1 cellular context compared by ENCODE assay signal in the genomic region with DNA sequence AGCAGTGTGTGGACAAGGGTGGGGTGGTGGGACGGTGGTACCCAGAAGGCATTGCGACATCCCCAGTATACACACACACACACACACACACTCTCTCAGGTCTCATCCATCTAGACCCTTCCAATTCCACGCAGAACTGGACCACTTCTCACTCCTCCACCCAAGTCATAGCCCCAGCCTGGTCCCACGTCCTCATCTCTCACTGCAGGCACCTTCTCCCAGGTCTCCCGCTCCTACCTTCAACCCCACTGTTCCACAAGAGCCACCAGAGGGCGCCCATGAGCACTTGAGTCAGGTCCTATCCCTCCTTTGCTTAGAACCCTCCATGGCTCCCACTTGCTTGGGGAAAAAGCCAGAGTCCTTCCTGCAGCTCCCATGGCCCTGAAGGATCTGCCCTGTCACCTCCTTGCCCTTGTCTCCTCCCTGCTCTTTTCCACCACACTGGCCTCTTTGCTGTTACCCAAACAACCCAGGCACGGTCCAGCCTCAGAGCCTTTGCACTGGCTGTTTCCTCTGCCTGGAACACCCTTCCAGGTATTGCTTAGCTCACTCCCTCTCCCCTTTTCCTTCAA.
TF ChIP-seq lines count a peak whose summit lies in the region.

No MANE protein-coding gene starts in this region.

TF ChIP-seq in K562, 482 proteins besides CTCF, POLR2A, EP300 and RAD21 (continued from another document):
- TF ChIP-seq ZNF263 (CRISPR knock-in tag; IDR thresholded peaks at IDR 0.05; ENCODE audit: borderline replicate concordance) (no peak; the same call in 1 of the 2 replicates), GATA2 (CRISPR knock-in tag; IDR thresholded peaks at IDR 0.05) (no peak), MTA2 (IDR thresholded peaks at IDR 0.05; ENCODE audit: low read depth) (no peak), STAT5B (CRISPR knock-in tag; IDR thresholded peaks at IDR 0.05) (no peak), CBX1 (IDR thresholded peaks at IDR 0.05; ENCODE audit: low read depth) (peak; percentile 74), SRF (CRISPR knock-in tag; IDR thresholded peaks at IDR 0.05) (no peak), SMC3 (conservative IDR thresholded peaks at IDR 0.05; ENCODE audit: insufficient read depth, low read depth, low read length) (peak; percentile 58), MCM3 (IDR thresholded peaks at IDR 0.05) (no peak), HCFC1 (IDR thresholded peaks at IDR 0.05; ENCODE audit: low read depth, low read length) (no peak), U2AF2 (optimal IDR thresholded peaks at IDR 0.05; ENCODE audit: low read depth, low read length) (no peak), RCOR1 (IDR thresholded peaks at IDR 0.05; ENCODE audit: borderline replicate concordance in 1 of 2, low read depth in 2 of 2, low read length in 2 of 2) (peak; percentile 49 to 88; a peak in 3 of 4 replicates), ZNF780A (CRISPR knock-in tag; IDR thresholded peaks at IDR 0.05) (no peak), HIVEP1 (CRISPR knock-in tag; IDR thresholded peaks at IDR 0.05) (no peak), PTRF (tag; IDR thresholded peaks at IDR 0.05) (no peak), DPF2 (IDR thresholded peaks at IDR 0.05) (0 out of 2 replicates have a peak, but pooled peaks have one; percentile 18), SETDB1 (IDR thresholded peaks at IDR 0.05; ENCODE audit: low read length) (no peak), POLR2H (tag; IDR thresholded peaks at IDR 0.05; ENCODE audit: low read depth) (no peak), ZNF76 (CRISPR knock-in tag; IDR thresholded peaks at IDR 0.05; ENCODE audit: borderline replicate concordance) (no peak), CHD1 (IDR thresholded peaks at IDR 0.05; ENCODE audit: low read length) (no peak), PRPF4 (IDR thresholded peaks at IDR 0.05; ENCODE audit: insufficient read depth, low read depth, low read length, poor library complexity, severe bottlenecking) (no peak)
- TF ChIP-seq, protein P1, sequence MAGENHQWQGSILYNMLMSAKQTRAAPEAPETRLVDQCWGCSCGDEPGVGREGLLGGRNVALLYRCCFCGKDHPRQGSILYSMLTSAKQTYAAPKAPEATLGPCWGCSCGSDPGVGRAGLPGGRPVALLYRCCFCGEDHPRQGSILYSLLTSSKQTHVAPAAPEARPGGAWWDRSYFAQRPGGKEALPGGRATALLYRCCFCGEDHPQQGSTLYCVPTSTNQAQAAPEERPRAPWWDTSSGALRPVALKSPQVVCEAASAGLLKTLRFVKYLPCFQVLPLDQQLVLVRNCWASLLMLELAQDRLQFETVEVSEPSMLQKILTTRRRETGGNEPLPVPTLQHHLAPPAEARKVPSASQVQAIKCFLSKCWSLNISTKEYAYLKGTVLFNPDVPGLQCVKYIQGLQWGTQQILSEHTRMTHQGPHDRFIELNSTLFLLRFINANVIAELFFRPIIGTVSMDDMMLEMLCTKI (IDR thresholded peaks at IDR 0.05; ENCODE audit: partially characterized antibody) = no peak
- TF ChIP-seq, protein P2, sequence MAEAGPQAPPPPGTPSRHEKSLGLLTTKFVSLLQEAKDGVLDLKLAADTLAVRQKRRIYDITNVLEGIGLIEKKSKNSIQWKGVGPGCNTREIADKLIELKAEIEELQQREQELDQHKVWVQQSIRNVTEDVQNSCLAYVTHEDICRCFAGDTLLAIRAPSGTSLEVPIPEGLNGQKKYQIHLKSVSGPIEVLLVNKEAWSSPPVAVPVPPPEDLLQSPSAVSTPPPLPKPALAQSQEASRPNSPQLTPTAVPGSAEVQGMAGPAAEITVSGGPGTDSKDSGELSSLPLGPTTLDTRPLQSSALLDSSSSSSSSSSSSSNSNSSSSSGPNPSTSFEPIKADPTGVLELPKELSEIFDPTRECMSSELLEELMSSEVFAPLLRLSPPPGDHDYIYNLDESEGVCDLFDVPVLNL (CRISPR knock-in tag; IDR thresholded peaks at IDR 0.05; ENCODE audit: low read depth) = no peak
- TF ChIP-seq, protein P3, sequence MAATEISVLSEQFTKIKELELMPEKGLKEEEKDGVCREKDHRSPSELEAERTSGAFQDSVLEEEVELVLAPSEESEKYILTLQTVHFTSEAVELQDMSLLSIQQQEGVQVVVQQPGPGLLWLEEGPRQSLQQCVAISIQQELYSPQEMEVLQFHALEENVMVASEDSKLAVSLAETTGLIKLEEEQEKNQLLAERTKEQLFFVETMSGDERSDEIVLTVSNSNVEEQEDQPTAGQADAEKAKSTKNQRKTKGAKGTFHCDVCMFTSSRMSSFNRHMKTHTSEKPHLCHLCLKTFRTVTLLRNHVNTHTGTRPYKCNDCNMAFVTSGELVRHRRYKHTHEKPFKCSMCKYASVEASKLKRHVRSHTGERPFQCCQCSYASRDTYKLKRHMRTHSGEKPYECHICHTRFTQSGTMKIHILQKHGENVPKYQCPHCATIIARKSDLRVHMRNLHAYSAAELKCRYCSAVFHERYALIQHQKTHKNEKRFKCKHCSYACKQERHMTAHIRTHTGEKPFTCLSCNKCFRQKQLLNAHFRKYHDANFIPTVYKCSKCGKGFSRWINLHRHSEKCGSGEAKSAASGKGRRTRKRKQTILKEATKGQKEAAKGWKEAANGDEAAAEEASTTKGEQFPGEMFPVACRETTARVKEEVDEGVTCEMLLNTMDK (IDR thresholded peaks at IDR 0.05; ENCODE audit: borderline replicate concordance, insufficient read depth, low read depth, low read length, poor library complexity, severe bottlenecking) = peak; percentile 27
- TF ChIP-seq, protein P4, sequence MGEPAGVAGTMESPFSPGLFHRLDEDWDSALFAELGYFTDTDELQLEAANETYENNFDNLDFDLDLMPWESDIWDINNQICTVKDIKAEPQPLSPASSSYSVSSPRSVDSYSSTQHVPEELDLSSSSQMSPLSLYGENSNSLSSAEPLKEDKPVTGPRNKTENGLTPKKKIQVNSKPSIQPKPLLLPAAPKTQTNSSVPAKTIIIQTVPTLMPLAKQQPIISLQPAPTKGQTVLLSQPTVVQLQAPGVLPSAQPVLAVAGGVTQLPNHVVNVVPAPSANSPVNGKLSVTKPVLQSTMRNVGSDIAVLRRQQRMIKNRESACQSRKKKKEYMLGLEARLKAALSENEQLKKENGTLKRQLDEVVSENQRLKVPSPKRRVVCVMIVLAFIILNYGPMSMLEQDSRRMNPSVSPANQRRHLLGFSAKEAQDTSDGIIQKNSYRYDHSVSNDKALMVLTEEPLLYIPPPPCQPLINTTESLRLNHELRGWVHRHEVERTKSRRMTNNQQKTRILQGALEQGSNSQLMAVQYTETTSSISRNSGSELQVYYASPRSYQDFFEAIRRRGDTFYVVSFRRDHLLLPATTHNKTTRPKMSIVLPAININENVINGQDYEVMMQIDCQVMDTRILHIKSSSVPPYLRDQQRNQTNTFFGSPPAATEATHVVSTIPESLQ (CRISPR knock-in tag; IDR thresholded peaks at IDR 0.05) = no peak
- TF ChIP-seq, protein P5, sequence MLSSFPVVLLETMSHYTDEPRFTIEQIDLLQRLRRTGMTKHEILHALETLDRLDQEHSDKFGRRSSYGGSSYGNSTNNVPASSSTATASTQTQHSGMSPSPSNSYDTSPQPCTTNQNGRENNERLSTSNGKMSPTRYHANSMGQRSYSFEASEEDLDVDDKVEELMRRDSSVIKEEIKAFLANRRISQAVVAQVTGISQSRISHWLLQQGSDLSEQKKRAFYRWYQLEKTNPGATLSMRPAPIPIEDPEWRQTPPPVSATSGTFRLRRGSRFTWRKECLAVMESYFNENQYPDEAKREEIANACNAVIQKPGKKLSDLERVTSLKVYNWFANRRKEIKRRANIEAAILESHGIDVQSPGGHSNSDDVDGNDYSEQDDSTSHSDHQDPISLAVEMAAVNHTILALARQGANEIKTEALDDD (IDR thresholded peaks at IDR 0.05) = no peak
- TF ChIP-seq, protein P6, sequence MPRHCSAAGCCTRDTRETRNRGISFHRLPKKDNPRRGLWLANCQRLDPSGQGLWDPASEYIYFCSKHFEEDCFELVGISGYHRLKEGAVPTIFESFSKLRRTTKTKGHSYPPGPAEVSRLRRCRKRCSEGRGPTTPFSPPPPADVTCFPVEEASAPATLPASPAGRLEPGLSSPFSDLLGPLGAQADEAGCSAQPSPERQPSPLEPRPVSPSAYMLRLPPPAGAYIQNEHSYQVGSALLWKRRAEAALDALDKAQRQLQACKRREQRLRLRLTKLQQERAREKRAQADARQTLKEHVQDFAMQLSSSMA (CRISPR knock-in tag; IDR thresholded peaks at IDR 0.05) = no peak
